8 cellular contexts compared by ENCODE assay signal in the genomic region with DNA sequence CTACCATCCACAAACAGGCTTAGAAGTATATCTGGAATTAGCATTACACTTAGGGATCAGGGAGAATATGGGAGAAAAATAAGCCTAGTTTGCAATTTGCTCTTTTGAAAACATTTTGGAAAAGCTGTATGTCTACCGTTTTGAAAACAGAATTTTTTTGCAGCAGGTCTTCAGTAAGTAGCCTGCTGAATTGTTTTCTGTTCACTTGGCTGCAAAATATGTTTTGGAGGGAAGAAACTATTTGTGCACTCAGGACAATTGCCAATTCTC. TPM values are rescaled to one million over a fixed set of nuclear protein-coding genes. Genes with fewer than 3 reads are reported as not detected.
DNase-seq lines count a peak whose midpoint lies in the region; ATAC-seq, FAIRE-seq and TF ChIP-seq lines count a peak whose summit lies in the region.

No MANE protein-coding gene starts in this region.

- peaks cover 21 to 23% of the 10 kb centered on the region in 2 donors for H3K4me1 ChIP-seq in kidney (ENCODE audit: control insufficient read depth in 1 of 2, insufficient read depth in 1 of 2, low read depth in 1 of 2, low read length in 2 of 2)
- H3K4me1 ChIP-seq in thymus (ENCODE audit: control insufficient read depth, insufficient read depth, low read length): peaks cover 18% of the 10 kb centered on the region

- peaks cover 6 to 7% of the 10 kb centered on the region in 2 donors for H3K36me3 ChIP-seq in kidney (ENCODE audit: control insufficient read depth in 1 of 2, insufficient read depth in 2 of 2, low read length in 2 of 2)
- peaks cover 4% of the 10 kb centered on the region for H3K36me3 ChIP-seq in thymus (ENCODE audit: control insufficient read depth, insufficient read depth)

- CTCF ChIA-PET in activated CD8-positive, alpha-beta memory T cell treated with anti-CD3 and anti-CD28 coated beads, Interleukin-2, amount 10 ng/mL, durations not matched to agents 7 days and 5 days (lab: Charles Lee): interaction anchor here (0.9 to 2.4 kb wide), 6 partner anchors 16 to 168 kb away, joined by 3 to 17 read pairs (median 6); partner anchors contain the start of genes BLTP3A, ILRUN and SNRPC

- H3K4me3 ChIP-seq in kidney (ENCODE audit: low read length in 2 of 2) (peak overlapping the region; percentile 61 to 67), thymus (ENCODE audit: low read length) (peak overlapping the region; percentile 43)

- intact Hi-C loops in kidney (cut with DNase I): no loop called here

- peak overlapping the region; percentile 20 to 74 for H3K9ac ChIP-seq in kidney (ENCODE audit: low read length in 2 of 2)

- no peaks in the 10 kb centered on the region for H3K27me3 ChIP-seq in thymus (ENCODE audit: control insufficient read depth, insufficient read depth)

- H3K27ac Mint-ChIP-seq in activated CD8-positive, alpha-beta memory T cell treated with anti-CD3 and anti-CD28 coated beads, Interleukin-2, amount 10 ng/mL, durations not matched to agents 7 days and 5 days: peak overlapping the region; percentile 98
- H3K27ac Mint-ChIP-seq in activated naive CD4-positive, alpha-beta T cell treated with anti-CD3 and anti-CD28 coated beads, Interleukin-2, amount 50 U/mL, for 72 hours: peak overlapping the region; percentile 76 to 96

- FAIRE-seq in kidney (lab: Jason Lieb, UNC): no peak

- peaks cover 27% of the 10 kb centered on the region for H3K36me3 Mint-ChIP-seq in activated CD8-positive, alpha-beta memory T cell treated with anti-CD3 and anti-CD28 coated beads, Interleukin-2, amount 10 ng/mL, durations not matched to agents 7 days and 5 days
- H3K36me3 Mint-ChIP-seq in activated naive CD4-positive, alpha-beta T cell treated with anti-CD3 and anti-CD28 coated beads, Interleukin-2, amount 50 U/mL, for 72 hours: peaks cover 5 to 12% of the 10 kb centered on the region in 2 donors

- H3K9me3 Mint-ChIP-seq in activated CD8-positive, alpha-beta memory T cell treated with anti-CD3 and anti-CD28 coated beads, Interleukin-2, amount 10 ng/mL, durations not matched to agents 7 days and 5 days (ENCODE audit: low read depth): no peaks in the 10 kb centered on the region
- H3K9me3 Mint-ChIP-seq in activated naive CD4-positive, alpha-beta T cell treated with anti-CD3 and anti-CD28 coated beads, Interleukin-2, amount 50 U/mL, for 72 hours: no peaks in the 10 kb centered on the region

- H3K27me3 Mint-ChIP-seq in activated CD8-positive, alpha-beta memory T cell treated with anti-CD3 and anti-CD28 coated beads, Interleukin-2, amount 10 ng/mL, durations not matched to agents 7 days and 5 days: no peaks in the 10 kb centered on the region

- H3K4me1 Mint-ChIP-seq in activated CD8-positive, alpha-beta memory T cell treated with anti-CD3 and anti-CD28 coated beads, Interleukin-2, amount 10 ng/mL, durations not matched to agents 7 days and 5 days: peaks cover 48% of the 10 kb centered on the region

- no peak for ATAC-seq in activated CD8-positive, alpha-beta memory T cell treated with anti-CD3 and anti-CD28 coated beads, Interleukin-2, amount 10 ng/mL, durations not matched to agents 7 days and 5 days
- no peak for ATAC-seq in activated naive CD4-positive, alpha-beta T cell treated with anti-CD3 and anti-CD28 coated beads, Interleukin-2, amount 50 U/mL, for 72 hours

- no peak for DNase-seq in activated CD8-positive, alpha-beta memory T cell treated with anti-CD3 and anti-CD28 coated beads, Interleukin-2, amount 10 ng/mL, durations not matched to agents 7 days and 5 days
- no peak for DNase-seq in activated CD8-positive, alpha-beta memory T cell treated with anti-CD3 and anti-CD28 coated beads for 24 hours
- DNase-seq in activated naive CD4-positive, alpha-beta T cell treated with anti-CD3 and anti-CD28 coated beads, Interleukin-2, amount 50 U/mL, for 72 hours (ENCODE audit: low spot score in 2 of 2): no peak
- no peak for DNase-seq in kidney
- no peak for DNase-seq in DMS53 treated with DMSO at 0.1 percent for 48 hours (lab: John Stamatoyannopoulos, UW; ENCODE audit: unreplicated experiment)
- DNase-seq in T-helper 9 cell: no peak
- no peak for DNase-seq in UCSD-AML1 (lab: John Stamatoyannopoulos, UW; ENCODE audit: unreplicated experiment)

- TF ChIP-seq CTCF in kidney (IDR thresholded peaks at IDR 0.05; ENCODE audit: borderline replicate concordance, extremely low read depth, insufficient read depth): no peak

- WGBS in thymus: 11% methylated on average over 1 of the region's 1 CpG

- no peaks in the 10 kb centered on the region for H3K9me3 ChIP-seq in kidney (ENCODE audit: control insufficient read depth in 1 of 2, low read length in 2 of 2)
- no peaks in the 10 kb centered on the region for H3K9me3 ChIP-seq in thymus (ENCODE audit: control insufficient read depth)

- H3K4me3 Mint-ChIP-seq in activated CD8-positive, alpha-beta memory T cell treated with anti-CD3 and anti-CD28 coated beads, Interleukin-2, amount 10 ng/mL, durations not matched to agents 7 days and 5 days: peak overlapping the region; percentile 81

- H3K27ac ChIP-seq in kidney (ENCODE audit: low read depth in 2 of 2, low read length in 2 of 2) (peak overlapping the region; percentile 93), thymus (ENCODE audit: low read depth) (peak overlapping the region; percentile 71)

RNA-seq across cellular contexts. Expression of gene ILRUN, which starts 39.6 kb away (rescaled TPM):
- total RNA-seq in activated CD8-positive, alpha-beta memory T cell treated with anti-CD3 and anti-CD28 coated beads, Interleukin-2, amount 10 ng/mL, durations not matched to agents 7 days and 5 days: 10 to 100 TPM; 73.7 to 79.8 TPM
- total RNA-seq in activated naive CD4-positive, alpha-beta T cell treated with anti-CD3 and anti-CD28 coated beads, Interleukin-2, amount 50 U/mL, for 72 hours: 10 to 100 TPM; 53.3 to 64.1 TPM
- total RNA-seq in kidney: 55.7 TPM
- polyA plus RNA-seq in kidney (ENCODE audit: insufficient read depth, low read depth, low replicate concordance): 52.4 TPM
- polyA plus RNA-seq in thymus: 35.5 TPM
